ENCODE assay signal across 13 cellular contexts in genomic region chr22:26986884-26987283, GRCh38.
"Had no signal": no experiment of that assay in that cellular context is flagged by ENCODE, and none has a peak within 500 bp of the region (broad histone marks: within the 10 kb centered on the region; RNA-seq: fewer than 3 reads in every experiment).

No MANE protein-coding gene starts in this region.

- H3K27me3 ChIP-seq: colonic mucosa, esophagus squamous epithelium had no signal

- ATAC-seq: activated T-cell treated with anti-CD3 and anti-CD28 coated beads, Interleukin-2, amount 50 U/mL, for 72 hours; lower lobe of right lung; stimulated activated effector memory CD8-positive, alpha-beta T cell treated with anti-CD3 and anti-CD28 coated beads, Interleukin-12 subunit alpha, Interleukin-12 subunit beta, amount 100 ng/mL, for 72 hours had no signal

- H3K4me1 ChIP-seq: colonic mucosa, esophagus squamous epithelium, lower lobe of right lung had no signal

- H3K4me3 ChIP-seq: colonic mucosa, esophagus squamous epithelium, lower lobe of right lung had no signal

- H3K27ac ChIP-seq: colonic mucosa, esophagus squamous epithelium, lower lobe of right lung, neutrophil had no signal

- H3K36me3 ChIP-seq: colonic mucosa, esophagus squamous epithelium, lower lobe of right lung, neutrophil had no signal

- H3K9me3 ChIP-seq: colonic mucosa, esophagus squamous epithelium, lower lobe of right lung, neutrophil had no signal

- DNase-seq: activated CD4-positive, alpha-beta T cell treated with anti-CD3 and anti-CD28 coated beads, Interleukin-2, amount 10 ng/mL, durations not matched to agents 7 days and 5 days; activated CD8-positive, alpha-beta memory T cell treated with anti-CD3 and anti-CD28 coated beads, Interleukin-2, amount 50 U/mL, for 48 hours; activated gamma-delta T cell; activated T-cell treated with anti-CD3 and anti-CD28 coated beads, Interleukin-2, amount 50 U/mL, for 72 hours; amniotic stem cell; central memory CD4-positive, alpha-beta T cell; colonic mucosa; esophagus squamous epithelium; hippocampal formation; immature natural killer cell; lower lobe of right lung had no signal
